Comparison of ENCODE assay signal across 1 cellular context in the genomic region with DNA sequence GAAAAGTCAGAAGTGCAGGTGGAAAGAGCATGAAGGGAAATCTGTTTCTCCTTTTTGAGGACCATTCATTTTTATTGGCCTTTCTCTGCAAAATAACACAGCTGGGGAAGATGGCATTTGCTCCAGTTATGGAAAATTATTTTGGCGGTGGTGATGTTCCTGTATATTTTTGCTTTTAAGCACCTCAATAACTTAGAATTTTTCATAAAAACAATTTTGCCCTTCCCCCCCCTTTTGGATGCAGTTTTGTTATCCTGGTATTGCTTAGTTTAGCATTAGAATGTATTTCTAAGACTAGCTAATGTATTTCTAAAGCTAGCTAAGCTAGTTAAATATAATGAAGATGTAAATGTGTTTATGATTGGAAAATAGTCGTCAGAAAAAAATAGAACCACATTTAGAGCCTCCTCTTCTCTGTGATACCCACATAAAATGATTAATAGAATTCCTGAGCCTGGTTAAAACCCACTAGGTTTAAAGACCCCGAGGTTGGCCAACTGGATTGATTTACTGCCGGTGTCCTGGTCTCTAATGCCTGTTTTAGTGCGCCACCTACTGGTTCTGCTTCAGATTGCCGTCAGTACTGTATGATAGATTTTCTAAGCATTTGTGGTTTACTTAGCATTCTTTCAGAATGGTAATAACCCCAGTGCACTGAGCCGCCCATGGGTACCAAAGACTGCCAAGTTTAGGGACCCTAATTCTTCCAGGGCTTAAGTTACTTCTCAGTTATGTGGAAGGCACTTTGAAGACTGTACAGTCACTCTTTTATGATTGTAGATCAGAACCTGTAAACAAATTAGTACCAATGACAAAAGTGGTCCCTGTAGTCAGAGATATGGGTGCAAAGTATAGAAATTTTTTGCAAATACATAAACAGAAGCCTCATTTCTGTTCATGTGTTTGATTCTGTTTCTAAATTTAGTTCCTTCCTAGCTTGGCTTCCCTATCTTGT.
TF ChIP-seq lines count a peak whose summit lies in the region.

No MANE protein-coding gene starts in this region.

TF ChIP-seq in K562, 482 proteins besides CTCF, POLR2A, EP300 and RAD21 (continued from another document):
- TF ChIP-seq, protein P1, sequence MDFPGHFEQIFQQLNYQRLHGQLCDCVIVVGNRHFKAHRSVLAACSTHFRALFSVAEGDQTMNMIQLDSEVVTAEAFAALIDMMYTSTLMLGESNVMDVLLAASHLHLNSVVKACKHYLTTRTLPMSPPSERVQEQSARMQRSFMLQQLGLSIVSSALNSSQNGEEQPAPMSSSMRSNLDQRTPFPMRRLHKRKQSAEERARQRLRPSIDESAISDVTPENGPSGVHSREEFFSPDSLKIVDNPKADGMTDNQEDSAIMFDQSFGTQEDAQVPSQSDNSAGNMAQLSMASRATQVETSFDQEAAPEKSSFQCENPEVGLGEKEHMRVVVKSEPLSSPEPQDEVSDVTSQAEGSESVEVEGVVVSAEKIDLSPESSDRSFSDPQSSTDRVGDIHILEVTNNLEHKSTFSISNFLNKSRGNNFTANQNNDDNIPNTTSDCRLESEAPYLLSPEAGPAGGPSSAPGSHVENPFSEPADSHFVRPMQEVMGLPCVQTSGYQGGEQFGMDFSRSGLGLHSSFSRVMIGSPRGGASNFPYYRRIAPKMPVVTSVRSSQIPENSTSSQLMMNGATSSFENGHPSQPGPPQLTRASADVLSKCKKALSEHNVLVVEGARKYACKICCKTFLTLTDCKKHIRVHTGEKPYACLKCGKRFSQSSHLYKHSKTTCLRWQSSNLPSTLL (IDR thresholded peaks at IDR 0.05): no peak
- TF ChIP-seq CHD1 (IDR thresholded peaks at IDR 0.05; ENCODE audit: low read length): no peak
- TF ChIP-seq ZNF165 (CRISPR knock-in tag; IDR thresholded peaks at IDR 0.05; ENCODE audit: borderline replicate concordance): no peak
- no peak for TF ChIP-seq KLF13 (tag; IDR thresholded peaks at IDR 0.05; ENCODE audit: borderline replicate concordance, low read depth)
- no peak for TF ChIP-seq GATA2 (CRISPR knock-in tag; IDR thresholded peaks at IDR 0.05)
- peak; percentile 87 for TF ChIP-seq SMC3 (conservative IDR thresholded peaks at IDR 0.05; ENCODE audit: insufficient read depth, low read depth, low read length)
- TF ChIP-seq, protein P2, sequence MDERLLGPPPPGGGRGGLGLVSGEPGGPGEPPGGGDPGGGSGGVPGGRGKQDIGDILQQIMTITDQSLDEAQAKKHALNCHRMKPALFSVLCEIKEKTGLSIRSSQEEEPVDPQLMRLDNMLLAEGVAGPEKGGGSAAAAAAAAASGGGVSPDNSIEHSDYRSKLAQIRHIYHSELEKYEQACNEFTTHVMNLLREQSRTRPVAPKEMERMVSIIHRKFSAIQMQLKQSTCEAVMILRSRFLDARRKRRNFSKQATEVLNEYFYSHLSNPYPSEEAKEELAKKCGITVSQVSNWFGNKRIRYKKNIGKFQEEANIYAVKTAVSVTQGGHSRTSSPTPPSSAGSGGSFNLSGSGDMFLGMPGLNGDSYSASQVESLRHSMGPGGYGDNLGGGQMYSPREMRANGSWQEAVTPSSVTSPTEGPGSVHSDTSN (CRISPR knock-in tag; IDR thresholded peaks at IDR 0.05; ENCODE audit: low read depth): no peak; the same call in 1 of the 2 replicates
- TF ChIP-seq, protein P2 (tag; conservative IDR thresholded peaks at IDR 0.05; ENCODE audit: low read depth): peak; percentile 98
- TF ChIP-seq, protein P3, sequence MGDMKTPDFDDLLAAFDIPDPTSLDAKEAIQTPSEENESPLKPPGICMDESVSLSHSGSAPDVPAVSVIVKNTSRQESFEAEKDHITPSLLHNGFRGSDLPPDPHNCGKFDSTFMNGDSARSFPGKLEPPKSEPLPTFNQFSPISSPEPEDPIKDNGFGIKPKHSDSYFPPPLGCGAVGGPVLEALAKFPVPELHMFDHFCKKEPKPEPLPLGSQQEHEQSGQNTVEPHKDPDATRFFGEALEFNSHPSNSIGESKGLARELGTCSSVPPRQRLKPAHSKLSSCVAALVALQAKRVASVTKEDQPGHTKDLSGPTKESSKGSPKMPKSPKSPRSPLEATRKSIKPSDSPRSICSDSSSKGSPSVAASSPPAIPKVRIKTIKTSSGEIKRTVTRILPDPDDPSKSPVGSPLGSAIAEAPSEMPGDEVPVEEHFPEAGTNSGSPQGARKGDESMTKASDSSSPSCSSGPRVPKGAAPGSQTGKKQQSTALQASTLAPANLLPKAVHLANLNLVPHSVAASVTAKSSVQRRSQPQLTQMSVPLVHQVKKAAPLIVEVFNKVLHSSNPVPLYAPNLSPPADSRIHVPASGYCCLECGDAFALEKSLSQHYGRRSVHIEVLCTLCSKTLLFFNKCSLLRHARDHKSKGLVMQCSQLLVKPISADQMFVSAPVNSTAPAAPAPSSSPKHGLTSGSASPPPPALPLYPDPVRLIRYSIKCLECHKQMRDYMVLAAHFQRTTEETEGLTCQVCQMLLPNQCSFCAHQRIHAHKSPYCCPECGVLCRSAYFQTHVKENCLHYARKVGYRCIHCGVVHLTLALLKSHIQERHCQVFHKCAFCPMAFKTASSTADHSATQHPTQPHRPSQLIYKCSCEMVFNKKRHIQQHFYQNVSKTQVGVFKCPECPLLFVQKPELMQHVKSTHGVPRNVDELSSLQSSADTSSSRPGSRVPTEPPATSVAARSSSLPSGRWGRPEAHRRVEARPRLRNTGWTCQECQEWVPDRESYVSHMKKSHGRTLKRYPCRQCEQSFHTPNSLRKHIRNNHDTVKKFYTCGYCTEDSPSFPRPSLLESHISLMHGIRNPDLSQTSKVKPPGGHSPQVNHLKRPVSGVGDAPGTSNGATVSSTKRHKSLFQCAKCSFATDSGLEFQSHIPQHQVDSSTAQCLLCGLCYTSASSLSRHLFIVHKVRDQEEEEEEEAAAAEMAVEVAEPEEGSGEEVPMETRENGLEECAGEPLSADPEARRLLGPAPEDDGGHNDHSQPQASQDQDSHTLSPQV (IDR thresholded peaks at IDR 0.05): peak; percentile 46; the same call in 1 of the 2 replicates
- TF ChIP-seq, protein P4, sequence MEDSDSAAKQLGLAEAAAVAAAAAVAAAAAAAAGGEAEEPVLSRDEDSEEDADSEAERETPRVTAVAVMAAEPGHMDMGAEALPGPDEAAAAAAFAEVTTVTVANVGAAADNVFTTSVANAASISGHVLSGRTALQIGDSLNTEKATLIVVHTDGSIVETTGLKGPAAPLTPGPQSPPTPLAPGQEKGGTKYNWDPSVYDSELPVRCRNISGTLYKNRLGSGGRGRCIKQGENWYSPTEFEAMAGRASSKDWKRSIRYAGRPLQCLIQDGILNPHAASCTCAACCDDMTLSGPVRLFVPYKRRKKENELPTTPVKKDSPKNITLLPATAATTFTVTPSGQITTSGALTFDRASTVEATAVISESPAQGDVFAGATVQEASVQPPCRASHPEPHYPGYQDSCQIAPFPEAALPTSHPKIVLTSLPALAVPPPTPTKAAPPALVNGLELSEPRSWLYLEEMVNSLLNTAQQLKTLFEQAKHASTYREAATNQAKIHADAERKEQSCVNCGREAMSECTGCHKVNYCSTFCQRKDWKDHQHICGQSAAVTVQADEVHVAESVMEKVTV (CRISPR knock-in tag; IDR thresholded peaks at IDR 0.05): peak; percentile 86
- TF ChIP-seq, protein P5, sequence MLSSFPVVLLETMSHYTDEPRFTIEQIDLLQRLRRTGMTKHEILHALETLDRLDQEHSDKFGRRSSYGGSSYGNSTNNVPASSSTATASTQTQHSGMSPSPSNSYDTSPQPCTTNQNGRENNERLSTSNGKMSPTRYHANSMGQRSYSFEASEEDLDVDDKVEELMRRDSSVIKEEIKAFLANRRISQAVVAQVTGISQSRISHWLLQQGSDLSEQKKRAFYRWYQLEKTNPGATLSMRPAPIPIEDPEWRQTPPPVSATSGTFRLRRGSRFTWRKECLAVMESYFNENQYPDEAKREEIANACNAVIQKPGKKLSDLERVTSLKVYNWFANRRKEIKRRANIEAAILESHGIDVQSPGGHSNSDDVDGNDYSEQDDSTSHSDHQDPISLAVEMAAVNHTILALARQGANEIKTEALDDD (IDR thresholded peaks at IDR 0.05): peak; percentile 72
- peak; percentile 55; the same call in 1 of the 2 replicates for TF ChIP-seq RB1 (IDR thresholded peaks at IDR 0.05; ENCODE audit: low read depth)
- no peak for TF ChIP-seq ZNF766 (CRISPR knock-in tag; conservative IDR thresholded peaks at IDR 0.05)
- TF ChIP-seq, protein P6, sequence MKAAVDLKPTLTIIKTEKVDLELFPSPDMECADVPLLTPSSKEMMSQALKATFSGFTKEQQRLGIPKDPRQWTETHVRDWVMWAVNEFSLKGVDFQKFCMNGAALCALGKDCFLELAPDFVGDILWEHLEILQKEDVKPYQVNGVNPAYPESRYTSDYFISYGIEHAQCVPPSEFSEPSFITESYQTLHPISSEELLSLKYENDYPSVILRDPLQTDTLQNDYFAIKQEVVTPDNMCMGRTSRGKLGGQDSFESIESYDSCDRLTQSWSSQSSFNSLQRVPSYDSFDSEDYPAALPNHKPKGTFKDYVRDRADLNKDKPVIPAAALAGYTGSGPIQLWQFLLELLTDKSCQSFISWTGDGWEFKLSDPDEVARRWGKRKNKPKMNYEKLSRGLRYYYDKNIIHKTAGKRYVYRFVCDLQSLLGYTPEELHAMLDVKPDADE (conservative IDR thresholded peaks at IDR 0.05; ENCODE audit: control insufficient read depth, low read depth, low read length): no peak
- no peak for TF ChIP-seq XRCC3 (IDR thresholded peaks at IDR 0.05)
- TF ChIP-seq JUND (IDR thresholded peaks at IDR 0.05; ENCODE audit: borderline replicate concordance, low read depth, low read length): peak; percentile 51
- no peak; the same call in 2 of the 3 replicates for TF ChIP-seq JUND (tag; IDR thresholded peaks at IDR 0.05; ENCODE audit: borderline replicate concordance, low read depth, low read length)
- TF ChIP-seq FUS (optimal IDR thresholded peaks at IDR 0.05; ENCODE audit: low read depth, low read length): no peak
- no peak for TF ChIP-seq NBN (IDR thresholded peaks at IDR 0.05; ENCODE audit: low read depth)
- TF ChIP-seq ZNF76 (CRISPR knock-in tag; IDR thresholded peaks at IDR 0.05; ENCODE audit: borderline replicate concordance): no peak
- TF ChIP-seq, protein P7, sequence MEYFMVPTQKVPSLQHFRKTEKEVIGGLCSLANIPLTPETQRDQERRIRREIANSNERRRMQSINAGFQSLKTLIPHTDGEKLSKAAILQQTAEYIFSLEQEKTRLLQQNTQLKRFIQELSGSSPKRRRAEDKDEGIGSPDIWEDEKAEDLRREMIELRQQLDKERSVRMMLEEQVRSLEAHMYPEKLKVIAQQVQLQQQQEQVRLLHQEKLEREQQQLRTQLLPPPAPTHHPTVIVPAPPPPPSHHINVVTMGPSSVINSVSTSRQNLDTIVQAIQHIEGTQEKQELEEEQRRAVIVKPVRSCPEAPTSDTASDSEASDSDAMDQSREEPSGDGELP (CRISPR knock-in tag; IDR thresholded peaks at IDR 0.05; ENCODE audit: borderline replicate concordance): no peak
- TF ChIP-seq ZC3H8 (IDR thresholded peaks at IDR 0.05): no peak
- TF ChIP-seq CREBBP (IDR thresholded peaks at IDR 0.05; ENCODE audit: low read depth, low read length): no peak
- no peak for TF ChIP-seq KDM4B (IDR thresholded peaks at IDR 0.05; ENCODE audit: borderline replicate concordance in 2 of 2, low read depth in 1 of 2)
- no peak for TF ChIP-seq SMAD1 (IDR thresholded peaks at IDR 0.05; ENCODE audit: low read depth, low read length, partially characterized antibody)
- no peak for TF ChIP-seq NR4A1 (CRISPR knock-in tag; IDR thresholded peaks at IDR 0.05)
- no peak for TF ChIP-seq NR4A1 (tag; IDR thresholded peaks at IDR 0.05)
- TF ChIP-seq ARID2 (IDR thresholded peaks at IDR 0.05): peak; percentile 64; the same call in 1 of the 2 replicates
